1 cellular context compared by ENCODE assay signal in the genomic region with DNA sequence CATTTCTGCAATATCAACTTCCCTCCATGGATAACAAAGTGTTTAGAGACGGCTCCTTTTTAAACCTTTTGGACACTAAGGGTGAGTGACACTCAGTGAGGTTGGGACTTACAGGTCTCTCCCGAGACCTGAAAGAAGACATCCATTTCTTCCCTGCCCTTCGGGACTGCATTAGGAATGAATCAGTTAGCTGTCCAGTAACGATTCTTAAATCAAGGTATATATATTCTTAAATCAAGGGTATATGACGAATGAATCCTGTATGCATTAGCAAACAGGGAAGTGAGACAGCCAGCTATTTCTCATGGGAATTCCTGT.
TF ChIP-seq lines count a peak whose summit lies in the region.

No MANE protein-coding gene starts in this region.

TF ChIP-seq in SK-N-SH treated with all-trans-retinoic acid at 6 μM for 48 hours, 23 proteins besides CTCF, POLR2A, EP300 and RAD21 (continued from another document):
- TF ChIP-seq, protein P1, sequence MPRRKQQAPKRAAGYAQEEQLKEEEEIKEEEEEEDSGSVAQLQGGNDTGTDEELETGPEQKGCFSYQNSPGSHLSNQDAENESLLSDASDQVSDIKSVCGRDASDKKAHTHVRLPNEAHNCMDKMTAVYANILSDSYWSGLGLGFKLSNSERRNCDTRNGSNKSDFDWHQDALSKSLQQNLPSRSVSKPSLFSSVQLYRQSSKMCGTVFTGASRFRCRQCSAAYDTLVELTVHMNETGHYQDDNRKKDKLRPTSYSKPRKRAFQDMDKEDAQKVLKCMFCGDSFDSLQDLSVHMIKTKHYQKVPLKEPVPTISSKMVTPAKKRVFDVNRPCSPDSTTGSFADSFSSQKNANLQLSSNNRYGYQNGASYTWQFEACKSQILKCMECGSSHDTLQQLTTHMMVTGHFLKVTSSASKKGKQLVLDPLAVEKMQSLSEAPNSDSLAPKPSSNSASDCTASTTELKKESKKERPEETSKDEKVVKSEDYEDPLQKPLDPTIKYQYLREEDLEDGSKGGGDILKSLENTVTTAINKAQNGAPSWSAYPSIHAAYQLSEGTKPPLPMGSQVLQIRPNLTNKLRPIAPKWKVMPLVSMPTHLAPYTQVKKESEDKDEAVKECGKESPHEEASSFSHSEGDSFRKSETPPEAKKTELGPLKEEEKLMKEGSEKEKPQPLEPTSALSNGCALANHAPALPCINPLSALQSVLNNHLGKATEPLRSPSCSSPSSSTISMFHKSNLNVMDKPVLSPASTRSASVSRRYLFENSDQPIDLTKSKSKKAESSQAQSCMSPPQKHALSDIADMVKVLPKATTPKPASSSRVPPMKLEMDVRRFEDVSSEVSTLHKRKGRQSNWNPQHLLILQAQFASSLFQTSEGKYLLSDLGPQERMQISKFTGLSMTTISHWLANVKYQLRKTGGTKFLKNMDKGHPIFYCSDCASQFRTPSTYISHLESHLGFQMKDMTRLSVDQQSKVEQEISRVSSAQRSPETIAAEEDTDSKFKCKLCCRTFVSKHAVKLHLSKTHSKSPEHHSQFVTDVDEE (CRISPR knock-in tag; IDR thresholded peaks at IDR 0.05), result no peak
- no peak for TF ChIP-seq ZNF565 (CRISPR knock-in tag; conservative IDR thresholded peaks at IDR 0.05; ENCODE audit: low read depth)
